Comparison of ENCODE assay signal across 12 cellular contexts in genomic region chr5:1765141-1765879, GRCh38. TPM values are rescaled to one million over a fixed set of nuclear protein-coding genes. Genes with fewer than 3 reads are reported as not detected.
A peak's percentile ranks its signal among the peaks of the same experiment; 100 is the strongest.
DNase-seq lines count a peak whose midpoint lies in the region; ATAC-seq and TF ChIP-seq lines count a peak whose summit lies in the region.
"Had no signal": no experiment of that assay in that cellular context is flagged by ENCODE, and none has a peak within 500 bp of the region (broad histone marks: within the 10 kb centered on the region; RNA-seq: fewer than 3 reads in every experiment).

No MANE protein-coding gene starts in this region.

- no peak overlapping the region for H4K91ac ChIP-seq in H9 (ENCODE audit: insufficient read length, low read depth, low read length)

- H3K27me3 ChIP-seq in H9 (ENCODE audit: insufficient read depth, low read length) (no peaks in the 10 kb centered on the region; the same call in 1 of the 2 replicates), OCI-LY1 (ENCODE audit: insufficient read depth, low read length) (peaks cover 7% of the 10 kb centered on the region; the same call in 1 of the 2 replicates)
- H3K27me3 ChIP-seq: right atrium auricular region had no signal

- H3K36me3 ChIP-seq in OCI-LY1 (ENCODE audit: insufficient read depth, low read length) = no peaks in the 10 kb centered on the region; the same call in 1 of the 2 replicates
- H3K36me3 ChIP-seq: right atrium auricular region had no signal

- no peak overlapping the region for H4K5ac ChIP-seq in H9 (ENCODE audit: insufficient read length, low read depth, low read length)

- DNase-seq in H9 (peak; percentile 25), posterior vena cava (ENCODE audit: low spot score) (peak; percentile 53), NCI-H69 (lab: John Stamatoyannopoulos, UW) (no peak), dedifferentiated amniotic fluid mesenchymal stem cell (ENCODE audit: extremely low spot score) (no peak), cerebellum (ENCODE audit: low spot score) (no peak)
- DNase-seq: activated CD4-positive, alpha-beta T cell treated with anti-CD3 and anti-CD28 coated beads, Interleukin-2, amount 50 U/mL, for 1 hour; CD4-positive, CD25-positive, alpha-beta regulatory T cell; naive thymus-derived CD4-positive, alpha-beta T cell; NCI-H446 treated with DMSO at 0.1 percent for 48 hours had no signal

- H2BK15ac ChIP-seq in H9 (ENCODE audit: low read depth, low read length) = no peak overlapping the region

- no peak for TF ChIP-seq CTCF in H9 (conservative IDR thresholded peaks at IDR 0.05)
- TF ChIP-seq CTCF in OCI-LY1 (IDR thresholded peaks at IDR 0.05; ENCODE audit: low read length) = no peak

- H3K79me2 ChIP-seq in H9 (ENCODE audit: insufficient read depth, low read length) (no peaks in the 10 kb centered on the region), OCI-LY1 (ENCODE audit: insufficient read depth, low read length) (no peaks in the 10 kb centered on the region)

- peaks cover 7 to 13% of the 10 kb centered on the region in 2 experiments; a peak in 3 of 4 replicates for H3K4me1 Mint-ChIP-seq in H9

- ATAC-seq in GM18867 (IDR thresholded peaks at IDR 0.05; ENCODE audit: unreplicated experiment) = peak; percentile 46
- ATAC-seq: naive thymus-derived CD4-positive, alpha-beta T cell had no signal

- H3K27me3 Mint-ChIP-seq in H9 (ENCODE audit: low read depth) = peaks cover 11% of the 10 kb centered on the region

- H2BK20ac ChIP-seq in H9 (ENCODE audit: low read depth, low read length, poor library complexity, severe bottlenecking) = no peak overlapping the region

- H2AK5ac ChIP-seq in H9 (ENCODE audit: insufficient read length, low read length) = no peak overlapping the region

- no peak overlapping the region for H3K18ac ChIP-seq in H9 (ENCODE audit: insufficient read length, low read depth, low read length)

- H3K4me2 ChIP-seq in H9 (ENCODE audit: insufficient read depth, insufficient read length, low read length) (no peak overlapping the region), OCI-LY1 (ENCODE audit: low read length) (0 out of 2 replicates have a peak overlapping the region, but pooled peaks have one; percentile 21)

- H3K9me3 Mint-ChIP-seq in H9 = no peaks in the 10 kb centered on the region
- H3K9me3 Mint-ChIP-seq: CD4-positive, CD25-positive, alpha-beta regulatory T cell; naive thymus-derived CD4-positive, alpha-beta T cell had no signal

- no peak overlapping the region for H2BK120ac ChIP-seq in H9 (ENCODE audit: low read depth, low read length, poor library complexity, severe bottlenecking)

- no CpG with 5 or more reads among the region's 15 CpGs for WGBS in H9 (ENCODE audit: extremely low coverage, insufficient read length, low lambda C conversion rate)

- no peaks in the 10 kb centered on the region for H4K20me1 ChIP-seq in H9 (ENCODE audit: control insufficient read depth, insufficient read depth, insufficient read length)
- no peaks in the 10 kb centered on the region for H4K20me1 ChIP-seq in OCI-LY1 (ENCODE audit: insufficient read depth, low read length)

- no peak overlapping the region for H3K56ac ChIP-seq in H9 (ENCODE audit: insufficient read length, low read depth, low read length)

- H2AFZ ChIP-seq in H9 (ENCODE audit: low read length) (no peak overlapping the region), OCI-LY1 (ENCODE audit: low read length) (no peak overlapping the region)

- no peaks in the 10 kb centered on the region for H3F3A ChIP-seq in OCI-LY1 (ENCODE audit: insufficient read depth, low read length)

- H3K79me1 ChIP-seq in H9 (ENCODE audit: insufficient read depth, low read depth, low read length, poor library complexity, severe bottlenecking) = no peaks in the 10 kb centered on the region

- H3K14ac ChIP-seq in H9 (ENCODE audit: insufficient read depth, low read length) = no peak overlapping the region; the same call in 1 of the 2 replicates

- no peak overlapping the region for H3K4me3 Mint-ChIP-seq in H9
- H3K4me3 Mint-ChIP-seq: CD4-positive, CD25-positive, alpha-beta regulatory T cell; naive thymus-derived CD4-positive, alpha-beta T cell had no signal

- H3K9me3 ChIP-seq in H9 (ENCODE audit: control insufficient read depth, low read depth, low read length) = no peaks in the 10 kb centered on the region
- no peaks in the 10 kb centered on the region for H3K9me3 ChIP-seq in OCI-LY1 (ENCODE audit: low read length)
- H3K9me3 ChIP-seq: right atrium auricular region had no signal

- H3K4ac ChIP-seq in H9 (ENCODE audit: low read depth, low read length) = no peak overlapping the region

- H3K27ac ChIP-seq in H9 (ENCODE audit: insufficient read length, low read depth, low read length) (no peak overlapping the region), OCI-LY1 (ENCODE audit: low read depth, low read length, poor library complexity, severe bottlenecking) (no peak overlapping the region)
- H3K27ac ChIP-seq: right atrium auricular region had no signal

- no peak overlapping the region for H3K23ac ChIP-seq in H9 (ENCODE audit: insufficient read length, low read depth, low read length)

- peak overlapping the region in 1 of 3 experiments; percentile 27; a peak in 1 of 7 replicates for H3K27ac Mint-ChIP-seq in H9
- H3K27ac Mint-ChIP-seq: CD4-positive, CD25-positive, alpha-beta regulatory T cell had no signal

- H3K4me1 ChIP-seq in H9 (ENCODE audit: insufficient read depth, low read length) (no peaks in the 10 kb centered on the region; the same call in 1 of the 2 replicates), OCI-LY1 (ENCODE audit: insufficient read depth, low read length, severe bottlenecking) (peaks cover 11% of the 10 kb centered on the region)
- H3K4me1 ChIP-seq: right atrium auricular region had no signal

- no peak overlapping the region for H3K4me3 ChIP-seq in OCI-LY1 (ENCODE audit: low read depth, low read length, poor library complexity, severe bottlenecking)
- H3K4me3 ChIP-seq: right atrium auricular region had no signal

- no peak overlapping the region for H3T11ph ChIP-seq in H9 (ENCODE audit: low read length)

- H4K8ac ChIP-seq in H9 (replicated peaks; ENCODE audit: insufficient read length, low read depth, low read length) = no peak overlapping the region

- H3K23me2 ChIP-seq in H9 (ENCODE audit: insufficient read length, low read depth, low read length, poor library complexity, severe bottlenecking) = no peaks in the 10 kb centered on the region

- H2BK5ac ChIP-seq in H9 (ENCODE audit: insufficient read length, low read length) = no peak overlapping the region

- H3K36me3 Mint-ChIP-seq in H9 (ENCODE audit: insufficient read depth in 1 of 3, low read depth in 3 of 3) = no peaks in the 10 kb centered on the region
- H3K36me3 Mint-ChIP-seq: CD4-positive, CD25-positive, alpha-beta regulatory T cell; naive thymus-derived CD4-positive, alpha-beta T cell had no signal

- no peaks in the 10 kb centered on the region for H3K9me2 ChIP-seq in OCI-LY1 (ENCODE audit: low read depth, low read length)

- H3K9ac ChIP-seq in H9 (ENCODE audit: extremely low read depth, insufficient read length, low read length) (no peak overlapping the region), OCI-LY1 (ENCODE audit: low read length) (no peak overlapping the region)

- H2BK12ac ChIP-seq in H9 (ENCODE audit: insufficient read length, low read depth, low read length) = no peak overlapping the region

- intact Hi-C loops in posterior vena cava (cut with DNase I) = no loop called here

RNA-seq across cellular contexts. Expression of gene MRPL36, which starts 34.3 kb away (rescaled TPM):
- 67.3 and 68.9 TPM in 2 replicates for total RNA-seq in H9 (2021)
- total RNA-seq in posterior vena cava = 10 to 100 TPM; 29.4 to 32.4 TPM
- total RNA-seq in cerebellum = 15.0 TPM

RNA-seq across cellular contexts. Expression of gene NDUFS6, which starts 35.9 kb away (rescaled TPM):
- total RNA-seq in H9 (2021) (62.5 and 63.7 TPM in 2 replicates), posterior vena cava (10 to 100 TPM; 25.4 to 25.8 TPM), cerebellum (13.2 TPM)

Comparison
In these comparisons a context has a peak if more than half of its experiments do, and no peak if none do; other contexts are left out.
1. DNase-seq: peak in H9 (single experiment) and posterior vena cava (single experiment); none in NCI-H69 (single experiment), dedifferentiated amniotic fluid mesenchymal stem cell (single experiment) and cerebellum (single experiment).